ENCODE assay signal across 8 cellular contexts in the genomic region with DNA sequence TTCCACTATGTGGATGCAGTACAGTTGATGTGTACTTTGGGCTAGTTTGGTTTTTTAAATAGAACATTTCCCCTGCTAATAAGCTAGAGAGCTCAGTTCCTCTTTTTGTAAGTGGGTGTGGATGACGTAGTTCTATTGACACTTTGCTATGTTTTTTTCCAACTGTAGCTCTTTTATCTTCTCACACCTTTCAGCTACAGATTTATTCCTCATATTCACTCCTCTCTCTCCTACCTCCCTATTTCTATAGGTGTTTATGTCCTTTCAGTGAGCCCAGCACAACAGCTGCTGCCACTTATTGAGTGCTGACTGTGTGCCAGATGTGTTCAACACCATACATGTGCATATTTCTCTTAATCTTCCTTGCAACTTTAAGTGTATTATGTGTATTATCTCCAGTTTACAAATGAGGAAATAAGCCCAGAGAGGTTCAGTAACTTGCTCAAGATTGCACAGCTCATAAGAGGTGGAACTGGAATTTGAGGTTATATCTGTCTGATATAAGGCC.
A peak's percentile ranks its signal among the peaks of the same experiment; 100 is the strongest.
DNase-seq lines count a peak whose midpoint lies in the region; ATAC-seq lines count a peak whose summit lies in the region.
"Had no signal": no experiment of that assay in that cellular context is flagged by ENCODE, and none has a peak within 500 bp of the region (broad histone marks: within the 10 kb centered on the region; RNA-seq: fewer than 3 reads in every experiment).

No MANE protein-coding gene starts in this region.

- ATAC-seq in GM19035 (IDR thresholded peaks at IDR 0.05; ENCODE audit: unreplicated experiment) (peak; percentile 99), HG02852 (IDR thresholded peaks at IDR 0.05; ENCODE audit: unreplicated experiment) (peak; percentile 98)

- peaks cover 24 to 30% (median 25%) of the 10 kb centered on the region in 3 donors for H3K4me1 ChIP-seq in skeletal muscle tissue (ENCODE audit: control insufficient read depth in 3 of 3, insufficient read depth in 3 of 3, low read length in 3 of 3)

- no peak overlapping the region for H3K4me3 Mint-ChIP-seq in activated CD4-positive, alpha-beta T cell treated with anti-CD3 and anti-CD28 coated beads, Interleukin-2, amount 10 ng/mL, durations not matched to agents 7 days and 5 days
- no peak overlapping the region for H3K4me3 Mint-ChIP-seq in activated T-helper 1 cell treated with anti-CD3 and anti-CD28 coated beads, Interleukin-12 subunit alpha, Interleukin-12 subunit beta, Interleukin-2, Interleukin-4 antibody, amounts not matched to agents 30 ng/mL and 10 ng/mL and 1 ng/mL, durations not matched to agents 14 hours and 24 hours and 36 hours

- H3K9me3 Mint-ChIP-seq in activated CD4-positive, alpha-beta T cell treated with anti-CD3 and anti-CD28 coated beads, Interleukin-2, amount 10 ng/mL, durations not matched to agents 7 days and 5 days, result peaks cover 8% of the 10 kb centered on the region
- peaks cover 2% of the 10 kb centered on the region for H3K9me3 Mint-ChIP-seq in activated T-helper 1 cell treated with anti-CD3 and anti-CD28 coated beads, Interleukin-12 subunit alpha, Interleukin-12 subunit beta, Interleukin-2, Interleukin-4 antibody, amounts not matched to agents 30 ng/mL and 10 ng/mL and 1 ng/mL, durations not matched to agents 14 hours and 24 hours and 36 hours

- intact Hi-C loops in activated T-helper 1 cell treated with anti-CD3 and anti-CD28 coated beads, Interleukin-12 subunit alpha, Interleukin-12 subunit beta, Interleukin-2, Interleukin-4 antibody, amounts not matched to agents 30 ng/mL and 10 ng/mL and 1 ng/mL, durations not matched to agents 14 hours and 24 hours and 36 hours (cut with micrococcal nuclease), result no loop called here

- peak; percentile 56 for DNase-seq in NCI-H69 (lab: John Stamatoyannopoulos, UW)
- no peak for DNase-seq in C1 segment of cervical spinal cord (lab: John Stamatoyannopoulos, UW)
- no peak for DNase-seq in activated CD4-positive, alpha-beta T cell treated with anti-CD3 and anti-CD28 coated beads, Interleukin-2, amount 10 ng/mL, durations not matched to agents 7 days and 5 days
- DNase-seq in activated T-helper 1 cell treated with anti-CD3 and anti-CD28 coated beads, Interleukin-12 subunit alpha, Interleukin-12 subunit beta, Interleukin-2, Interleukin-4 antibody, amounts not matched to agents 30 ng/mL and 10 ng/mL and 1 ng/mL, durations not matched to agents 14 hours and 24 hours and 36 hours (ENCODE audit: low spot score), result no peak
- DNase-seq: H7 had no signal

- H3K27ac Mint-ChIP-seq in activated CD4-positive, alpha-beta T cell treated with anti-CD3 and anti-CD28 coated beads, Interleukin-2, amount 10 ng/mL, durations not matched to agents 7 days and 5 days, result no peak overlapping the region
- H3K27ac Mint-ChIP-seq in activated T-helper 1 cell treated with anti-CD3 and anti-CD28 coated beads, Interleukin-12 subunit alpha, Interleukin-12 subunit beta, Interleukin-2, Interleukin-4 antibody, amounts not matched to agents 30 ng/mL and 10 ng/mL and 1 ng/mL, durations not matched to agents 14 hours and 24 hours and 36 hours, result no peak overlapping the region

- H3K4me1 Mint-ChIP-seq in activated CD4-positive, alpha-beta T cell treated with anti-CD3 and anti-CD28 coated beads, Interleukin-2, amount 10 ng/mL, durations not matched to agents 7 days and 5 days, result no peaks in the 10 kb centered on the region
- H3K4me1 Mint-ChIP-seq in activated T-helper 1 cell treated with anti-CD3 and anti-CD28 coated beads, Interleukin-12 subunit alpha, Interleukin-12 subunit beta, Interleukin-2, Interleukin-4 antibody, amounts not matched to agents 30 ng/mL and 10 ng/mL and 1 ng/mL, durations not matched to agents 14 hours and 24 hours and 36 hours (ENCODE audit: low read depth), result no peaks in the 10 kb centered on the region

- peaks cover 4% of the 10 kb centered on the region for H3K36me3 Mint-ChIP-seq in activated CD4-positive, alpha-beta T cell treated with anti-CD3 and anti-CD28 coated beads, Interleukin-2, amount 10 ng/mL, durations not matched to agents 7 days and 5 days (ENCODE audit: low read depth)
- no peaks in the 10 kb centered on the region for H3K36me3 Mint-ChIP-seq in activated T-helper 1 cell treated with anti-CD3 and anti-CD28 coated beads, Interleukin-12 subunit alpha, Interleukin-12 subunit beta, Interleukin-2, Interleukin-4 antibody, amounts not matched to agents 30 ng/mL and 10 ng/mL and 1 ng/mL, durations not matched to agents 14 hours and 24 hours and 36 hours (ENCODE audit: low read depth)

- no peaks in the 10 kb centered on the region for H3K27me3 ChIP-seq in skeletal muscle tissue (ENCODE audit: control insufficient read depth in 3 of 3, insufficient read depth in 3 of 3, low read length in 3 of 3)

- no peaks in the 10 kb centered on the region for H3K9me3 ChIP-seq in skeletal muscle tissue (ENCODE audit: control insufficient read depth in 3 of 3, low read length in 3 of 3)

- no peaks in the 10 kb centered on the region for H3K36me3 ChIP-seq in skeletal muscle tissue (ENCODE audit: control insufficient read depth in 3 of 3, insufficient read depth in 3 of 3, low read length in 3 of 3)

- H3K27me3 Mint-ChIP-seq in activated CD4-positive, alpha-beta T cell treated with anti-CD3 and anti-CD28 coated beads, Interleukin-2, amount 10 ng/mL, durations not matched to agents 7 days and 5 days, result no peaks in the 10 kb centered on the region
- no peaks in the 10 kb centered on the region for H3K27me3 Mint-ChIP-seq in activated T-helper 1 cell treated with anti-CD3 and anti-CD28 coated beads, Interleukin-12 subunit alpha, Interleukin-12 subunit beta, Interleukin-2, Interleukin-4 antibody, amounts not matched to agents 30 ng/mL and 10 ng/mL and 1 ng/mL, durations not matched to agents 14 hours and 24 hours and 36 hours (ENCODE audit: insufficient read depth)

- H3K27ac ChIP-seq in skeletal muscle tissue (ENCODE audit: low read depth, low read length), result peak overlapping the region; percentile 84

- CTCF ChIA-PET in activated CD4-positive, alpha-beta T cell treated with anti-CD3 and anti-CD28 coated beads, Interleukin-2, amount 10 ng/mL, durations not matched to agents 7 days and 5 days (lab: Charles Lee), result interaction anchor here (0.9 kb wide), 1 partner anchor 64 kb away, joined by 3 read pairs; no protein-coding TSS in a partner anchor

- no peak overlapping the region for H3K9ac ChIP-seq in skeletal muscle tissue (ENCODE audit: low read depth in 1 of 3, low read length in 3 of 3)

- H3K4me3 ChIP-seq in skeletal muscle tissue (ENCODE audit: low read length in 3 of 3), result no peak overlapping the region

- POLR2A ChIA-PET in activated CD4-positive, alpha-beta T cell treated with anti-CD3 and anti-CD28 coated beads, Interleukin-2, amount 10 ng/mL, durations not matched to agents 7 days and 5 days (lab: Charles Lee), result interaction anchor here (1.0 kb wide), 1 partner anchor 8 kb away, joined by 3 read pairs; no protein-coding TSS in a partner anchor
